Comparison of ENCODE assay signal across 9 cellular contexts in the genomic region with DNA sequence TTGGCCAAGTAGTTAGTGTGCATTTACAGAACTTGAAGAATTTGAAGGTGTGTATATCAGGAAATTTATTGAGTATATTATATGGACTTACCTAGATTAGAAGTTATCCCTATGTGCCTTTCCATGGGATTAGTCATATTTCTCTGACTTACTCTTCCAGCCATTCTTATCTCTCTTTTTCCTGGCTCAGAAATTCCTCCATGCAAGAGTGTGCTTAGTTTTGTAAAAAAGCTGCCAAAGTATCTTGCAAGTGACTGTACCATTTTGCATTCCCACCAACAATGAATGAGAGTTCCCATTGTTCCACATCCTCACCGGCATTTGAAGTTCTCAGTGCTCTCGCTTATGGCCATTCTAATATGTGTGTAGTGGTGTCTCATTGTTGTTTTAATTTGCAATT.
"Had no signal": no experiment of that assay in that cellular context is flagged by ENCODE, and none has a peak within 500 bp of the region (broad histone marks: within the 10 kb centered on the region; RNA-seq: fewer than 3 reads in every experiment).

No MANE protein-coding gene starts in this region.

- H3K9me3 Mint-ChIP-seq: HFFc6 had no signal

- H3K27ac ChIP-seq: GM23248 had no signal

- H2AFZ ChIP-seq: GM23248 had no signal

- H3K4me1 ChIP-seq: HAP-1 had no signal

- H3K27ac Mint-ChIP-seq: HFFc6 had no signal

- ATAC-seq: HCT116, K562 had no signal

- DNase-seq: GM23248, GOT3, H7, HFFc6, IMR-90 had no signal

- H3K36me3 ChIP-seq: HAP-1 had no signal

- H3K9me3 ChIP-seq: HAP-1 had no signal

- H3K4me3 ChIP-seq: GM23248, HAP-1, K562 had no signal

- H3K4me3 Mint-ChIP-seq: HFFc6 had no signal

- FAIRE-seq: HTR-8/SVneo, K562 had no signal

- H3K9ac ChIP-seq: GM23248 had no signal
